Comparison of ENCODE assay signal across 9 cellular contexts in the genomic region with DNA sequence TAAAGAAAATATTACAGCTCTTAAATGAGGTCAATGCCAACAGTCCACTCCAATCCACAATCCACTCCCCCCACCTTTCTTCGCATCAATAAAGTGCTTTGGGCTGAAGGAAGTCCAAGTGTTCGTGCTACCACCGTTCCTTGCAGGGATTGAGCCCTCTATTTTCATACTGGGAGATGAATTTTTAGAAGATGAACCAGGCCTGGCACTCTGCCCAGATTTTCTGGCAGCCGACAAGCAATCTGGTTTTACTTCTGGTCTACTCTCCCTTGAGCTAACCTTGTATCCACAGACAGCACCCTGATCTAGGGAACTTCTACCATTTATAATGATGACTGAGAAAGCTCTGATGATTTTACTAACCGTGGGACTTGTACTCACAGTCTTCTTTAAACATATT.
A peak's percentile ranks its signal among the peaks of the same experiment; 100 is the strongest.
DNase-seq lines count a peak whose midpoint lies in the region; ATAC-seq and TF ChIP-seq lines count a peak whose summit lies in the region.
"Had no signal": no experiment of that assay in that cellular context is flagged by ENCODE, and none has a peak within 500 bp of the region (broad histone marks: within the 10 kb centered on the region; RNA-seq: fewer than 3 reads in every experiment).

No MANE protein-coding gene starts in this region.

- intact Hi-C loops in spleen (cut with DNase I; ENCODE audit: low total_unique reads), result no loop called here

- peaks cover 0 to 29% (median 12%) of the 10 kb centered on the region in 6 donors for H3K4me1 ChIP-seq in spleen

- ATAC-seq in omental fat pad (ENCODE audit: low FRiP score), result peak; percentile 75

- H3K36me3 ChIP-seq in H7 (replicated peaks; ENCODE audit: control insufficient read depth, insufficient read depth, low read length) (no peaks in the 10 kb centered on the region), spleen (peaks cover 0 to 6% (median 0%) of the 10 kb centered on the region in 6 donors)
- H3K36me3 ChIP-seq: thoracic aorta had no signal

- no peak overlapping the region for H3K27ac ChIP-seq in coronary artery
- H3K27ac ChIP-seq in spleen, result no peak overlapping the region
- H3K27ac ChIP-seq: thoracic aorta had no signal

- H3K4me3 ChIP-seq in coronary artery, result no peak overlapping the region
- no peak overlapping the region for H3K4me3 ChIP-seq in H7 (ENCODE audit: insufficient read depth, low read depth, low read length)
- no peak overlapping the region for H3K4me3 ChIP-seq in spleen
- H3K4me3 ChIP-seq: thoracic aorta had no signal

- TF ChIP-seq CTCF in coronary artery (IDR thresholded peaks at IDR 0.05), result no peak
- no peak for TF ChIP-seq CTCF in omental fat pad (IDR thresholded peaks at IDR 0.05)
- no peak for TF ChIP-seq CTCF in spleen (IDR thresholded peaks at IDR 0.05 in 8 of 11, conservative IDR thresholded peaks at IDR 0.05 in 3 of 11)

- TF ChIP-seq POLR2A in spleen (IDR thresholded peaks at IDR 0.05), result no peak

- H3K27me3 ChIP-seq in H7 (ENCODE audit: control insufficient read depth, insufficient read depth, low read length), result no peaks in the 10 kb centered on the region
- no peaks in the 10 kb centered on the region for H3K27me3 ChIP-seq in spleen (replicated peaks in 1 of 7)

- WGBS in spleen, 5 donors, result 52 to 74% (median 52%) methylated on average over 5 of the region's 5 CpGs

- H3K9me3 ChIP-seq in spleen, result no peaks in the 10 kb centered on the region
- H3K9me3 ChIP-seq: thoracic aorta had no signal

- peak; percentile 81 for DNase-seq in Daoy (ENCODE audit: low read depth)
- DNase-seq in NCI-H2227 treated with DMSO at 0.1 percent for 48 hours (lab: John Stamatoyannopoulos, UW), result peak; percentile 86
- DNase-seq in coronary artery (ENCODE audit: low spot score), result peak; percentile 76
- DNase-seq in omental fat pad (ENCODE audit: low spot score), result peak; percentile 37
- DNase-seq in NCI-H526 treated with DMSO at 0.1 percent for 48 hours (lab: John Stamatoyannopoulos, UW), result no peak
- DNase-seq in KG1 (lab: John Stamatoyannopoulos, UW), result no peak
- DNase-seq in H7, result no peak
- DNase-seq in spleen, result no peak

Comparison
In these comparisons a context has a peak if more than half of its experiments do, and no peak if none do; other contexts are left out.
1. DNase-seq: peak in Daoy (single experiment), NCI-H2227 treated with DMSO at 0.1 percent for 48 hours (single experiment), coronary artery (single experiment) and omental fat pad (single experiment); none in NCI-H526 treated with DMSO at 0.1 percent for 48 hours (single experiment), KG1 (single experiment), H7 (single experiment) and spleen (single experiment).